ENCODE assay signal across 8 cellular contexts in the genomic region with DNA sequence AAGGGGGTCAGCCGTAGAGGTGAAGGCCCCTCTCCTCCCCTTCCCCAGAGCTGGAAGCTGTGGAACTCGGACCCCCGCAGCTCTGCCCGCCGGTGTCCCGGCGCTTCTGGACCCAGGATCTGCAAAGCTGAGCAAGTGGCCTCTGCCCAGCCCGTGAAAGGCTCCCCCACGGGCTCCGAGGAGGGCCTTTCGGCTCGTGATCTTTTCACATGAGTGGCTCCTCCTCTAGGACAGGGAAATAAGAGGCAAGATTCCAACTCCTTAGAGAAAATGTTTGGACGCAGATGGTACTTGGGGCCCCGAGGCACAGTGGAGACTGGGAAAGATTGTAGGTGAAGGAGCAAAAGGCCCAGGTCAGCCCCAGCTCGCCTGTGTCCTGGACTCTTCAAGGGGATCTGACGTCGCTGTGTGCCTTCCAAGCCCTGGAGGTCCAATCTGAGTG. TPM values are rescaled to one million over a fixed set of nuclear protein-coding genes. Genes with fewer than 3 reads are reported as not detected.
A peak's percentile ranks its signal among the peaks of the same experiment; 100 is the strongest.
DNase-seq lines count a peak whose midpoint lies in the region; ATAC-seq and TF ChIP-seq lines count a peak whose summit lies in the region.

No MANE protein-coding gene starts in this region.

- H3K27me3 Mint-ChIP-seq in stimulated activated memory B cell treated with anti-CD40 and anti-IgM and Interleukin-4, amounts not matched to agents 10 μg/mL and 1 μg/mL and 100 μg/mL, for 72 hours = no peaks in the 10 kb centered on the region

- peak overlapping the region; percentile 76 for H3K4me3 Mint-ChIP-seq in stimulated activated memory B cell treated with anti-CD40 and anti-IgM and Interleukin-4, amounts not matched to agents 10 μg/mL and 1 μg/mL and 100 μg/mL, for 72 hours

- peak overlapping the region; percentile 95 for H3K27ac Mint-ChIP-seq in stimulated activated memory B cell treated with anti-CD40 and anti-IgM and Interleukin-4, amounts not matched to agents 10 μg/mL and 1 μg/mL and 100 μg/mL, for 72 hours

- no peaks in the 10 kb centered on the region for H3K9me3 Mint-ChIP-seq in stimulated activated memory B cell treated with anti-CD40 and anti-IgM and Interleukin-4, amounts not matched to agents 10 μg/mL and 1 μg/mL and 100 μg/mL, for 72 hours

- peak overlapping the region; percentile 51 for H3K4me3 ChIP-seq in choroid plexus epithelial cell (ENCODE audit: low read depth, low read length)

- H3K4me1 Mint-ChIP-seq in stimulated activated memory B cell treated with anti-CD40 and anti-IgM and Interleukin-4, amounts not matched to agents 10 μg/mL and 1 μg/mL and 100 μg/mL, for 72 hours = peaks cover 14% of the 10 kb centered on the region

- intact Hi-C loops in left colon (cut with DNase I, micrococcal nuclease) = no loop called here

- no peaks in the 10 kb centered on the region for H3K36me3 Mint-ChIP-seq in stimulated activated memory B cell treated with anti-CD40 and anti-IgM and Interleukin-4, amounts not matched to agents 10 μg/mL and 1 μg/mL and 100 μg/mL, for 72 hours

- DNase-seq in HK-2 (ENCODE audit: unreplicated experiment) (peak; percentile 38), choroid plexus epithelial cell (ENCODE audit: low read depth) (peak; percentile 56), left colon (no peak), cerebellar nuclear complex (lab: John Stamatoyannopoulos, UW) (no peak), SW480 (ENCODE audit: low spot score) (no peak)

- ATAC-seq in left colon = peak; percentile 28
- peak; percentile 28 for ATAC-seq in stimulated activated memory B cell treated with anti-CD40 and anti-IgM and Interleukin-4, amounts not matched to agents 10 μg/mL and 1 μg/mL and 100 μg/mL, for 72 hours
- ATAC-seq in HG03045 (IDR thresholded peaks at IDR 0.05; ENCODE audit: unreplicated experiment) = no peak
- no peak for ATAC-seq in GM19397 (IDR thresholded peaks at IDR 0.05; ENCODE audit: unreplicated experiment)

- no peak for TF ChIP-seq CTCF in choroid plexus epithelial cell (conservative IDR thresholded peaks at IDR 0.05; ENCODE audit: low read depth, low read length)

RNA-seq across cellular contexts. Expression of a gene that starts 48.2 kb away (rescaled TPM):
- total RNA-seq in left colon = 10 to 100 TPM; 67.8 to 92.6 TPM

Comparison
In these comparisons a context has a peak if more than half of its experiments do, and no peak if none do; other contexts are left out.
1. DNase-seq: peak in HK-2 (single experiment) and choroid plexus epithelial cell (single experiment); none in left colon (0 of 2), cerebellar nuclear complex (0 of 2) and SW480 (single experiment).
2. ATAC-seq: peak in left colon (single experiment) and stimulated activated memory B cell treated with anti-CD40 and anti-IgM and Interleukin-4, amounts not matched to agents 10 μg/mL and 1 μg/mL and 100 μg/mL, for 72 hours (single experiment); none in HG03045 (single experiment) and GM19397 (single experiment).